27 cellular contexts compared by ENCODE assay signal in the genomic region with DNA sequence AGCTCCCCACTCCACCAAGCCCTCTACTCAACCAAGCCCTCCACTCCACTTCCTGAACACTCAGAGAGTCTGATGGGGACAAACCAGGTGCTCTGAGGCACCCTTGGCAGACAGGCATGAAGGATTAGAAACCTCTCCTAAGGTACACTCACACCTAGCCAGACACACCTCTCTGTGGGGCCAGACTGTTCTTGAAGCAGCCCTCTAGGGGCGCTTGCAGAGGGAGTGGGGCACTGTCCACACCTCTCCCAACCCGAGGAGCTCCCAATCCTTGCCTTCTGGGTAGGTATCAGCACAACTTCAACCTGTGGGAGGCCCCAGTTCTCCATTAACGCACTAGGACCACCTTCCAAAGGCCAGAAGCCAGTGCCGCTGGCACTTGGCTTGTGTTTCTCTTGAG.
"Had no signal": no experiment of that assay in that cellular context is flagged by ENCODE, and none has a peak within 500 bp of the region (broad histone marks: within the 10 kb centered on the region; RNA-seq: fewer than 3 reads in every experiment).

No MANE protein-coding gene starts in this region.

- H3K27me3 Mint-ChIP-seq: activated CD4-positive, alpha-beta T cell treated with anti-CD3 and anti-CD28 coated beads, Interleukin-2, amount 10 ng/mL, durations not matched to agents 7 days and 5 days had no signal

- H3K9me3 Mint-ChIP-seq: activated CD4-positive, alpha-beta memory T cell treated with anti-CD3 and anti-CD28 coated beads for 36 hours; activated CD4-positive, alpha-beta T cell treated with anti-CD3 and anti-CD28 coated beads, Interleukin-2, amount 10 ng/mL, durations not matched to agents 7 days and 5 days; activated naive CD8-positive, alpha-beta T cell treated with anti-CD3 and anti-CD28 coated beads, Interleukin-2, amount 50 U/mL, for 24 hours; activated T-cell treated with anti-CD3 and anti-CD28 coated beads, Interleukin-2, amount 50 U/mL, for 4 hours had no signal

- H3K27ac Mint-ChIP-seq: activated CD4-positive, alpha-beta memory T cell treated with anti-CD3 and anti-CD28 coated beads for 36 hours; activated CD4-positive, alpha-beta T cell treated with anti-CD3 and anti-CD28 coated beads, Interleukin-2, amount 10 ng/mL, durations not matched to agents 7 days and 5 days; activated naive CD4-positive, alpha-beta T cell treated with anti-CD3 and anti-CD28 coated beads, Interleukin-2, amount 50 U/mL, for 72 hours; activated naive CD8-positive, alpha-beta T cell treated with anti-CD3 and anti-CD28 coated beads, Interleukin-2, amount 50 U/mL, for 24 hours had no signal

- H3K27ac ChIP-seq: ascending aorta, body of pancreas, coronary artery, Peyer's patch, SJSA1 had no signal

- H3K36me3 Mint-ChIP-seq: activated CD4-positive, alpha-beta memory T cell treated with anti-CD3 and anti-CD28 coated beads for 36 hours; activated naive CD4-positive, alpha-beta T cell treated with anti-CD3 and anti-CD28 coated beads, Interleukin-2, amount 50 U/mL, for 72 hours had no signal

- H3K4me3 ChIP-seq: ascending aorta, body of pancreas, coronary artery, MG63, Peyer's patch, SJSA1 had no signal

- H3K9me3 ChIP-seq: ascending aorta, body of pancreas, MG63, Peyer's patch, SJSA1 had no signal

- H3K4me3 Mint-ChIP-seq: activated CD4-positive, alpha-beta memory T cell treated with anti-CD3 and anti-CD28 coated beads for 36 hours; activated CD4-positive, alpha-beta T cell treated with anti-CD3 and anti-CD28 coated beads, Interleukin-2, amount 10 ng/mL, durations not matched to agents 7 days and 5 days; activated naive CD8-positive, alpha-beta T cell treated with anti-CD3 and anti-CD28 coated beads, Interleukin-2, amount 50 U/mL, for 24 hours; activated T-cell treated with anti-CD3 and anti-CD28 coated beads, Interleukin-2, amount 50 U/mL, for 4 hours had no signal

- DNase-seq: activated CD4-positive, alpha-beta memory T cell treated with anti-CD3 and anti-CD28 coated beads for 36 hours; activated CD4-positive, alpha-beta T cell treated with anti-CD3 and anti-CD28 coated beads, Interleukin-2, amount 10 ng/mL, durations not matched to agents 7 days and 5 days; activated CD4-positive, CD25-positive, alpha-beta regulatory T cell; activated CD8-positive, alpha-beta memory T cell treated with anti-CD3 and anti-CD28 coated beads for 24 hours; activated effector memory CD4-positive, alpha-beta T cell treated with anti-CD3 and anti-CD28 coated beads, Interleukin-2, amount 50 U/mL, for 16 hours; activated naive CD4-positive, alpha-beta T cell treated with Interleukin-2 at 50 U/mL for 16 hours; activated naive CD8-positive, alpha-beta T cell treated with anti-CD3 and anti-CD28 coated beads, Interleukin-2, amount 50 U/mL, for 24 hours; activated T-cell treated with anti-CD3 and anti-CD28 coated beads, Interleukin-2, amount 50 U/mL, for 4 hours; amniotic stem cell; body of pancreas; central memory CD4-positive, alpha-beta T cell; MG63; NCI-H1105; NCI-H1436; NCI-H1930; NCI-H2107; NCI-H510A treated with DMSO at 0.1 percent for 48 hours; NCI-H69; Peyer's patch; SHP77; SW 1271; T-helper 9 cell had no signal

- ATAC-seq: activated naive CD4-positive, alpha-beta T cell treated with anti-CD3 and anti-CD28 coated beads, Interleukin-2, amount 50 U/mL, for 72 hours; activated naive CD8-positive, alpha-beta T cell treated with anti-CD3 and anti-CD28 coated beads, Interleukin-2, amount 50 U/mL, for 24 hours; activated T-cell treated with anti-CD3 and anti-CD28 coated beads, Interleukin-2, amount 50 U/mL, for 4 hours; body of pancreas; SK-N-SH treated with all-trans-retinoic acid at 6 μM for 48 hours had no signal

- H3K4me1 ChIP-seq: ascending aorta, body of pancreas, Peyer's patch, SJSA1 had no signal

- H3K27me3 ChIP-seq: ascending aorta, body of pancreas, MG63, Peyer's patch, SJSA1 had no signal

- H3K4me1 Mint-ChIP-seq: activated CD4-positive, alpha-beta T cell treated with anti-CD3 and anti-CD28 coated beads, Interleukin-2, amount 10 ng/mL, durations not matched to agents 7 days and 5 days; activated naive CD8-positive, alpha-beta T cell treated with anti-CD3 and anti-CD28 coated beads, Interleukin-2, amount 50 U/mL, for 24 hours had no signal

- H3K36me3 ChIP-seq: ascending aorta, MG63, Peyer's patch, SJSA1 had no signal
